26 cellular contexts compared by ENCODE assay signal in genomic region chr17:82403662-82404660, GRCh38. TPM values are rescaled to one million over a fixed set of nuclear protein-coding genes. Genes with fewer than 3 reads are reported as not detected.
"Had no signal": no experiment of that assay in that cellular context is flagged by ENCODE, and none has a peak within 500 bp of the region (broad histone marks: within the 10 kb centered on the region; RNA-seq: fewer than 3 reads in every experiment).

No MANE protein-coding gene starts in this region.

- ATAC-seq: foreskin keratinocyte; natural killer cell treated with Interleukin-12 subunit alpha and Interleukin-12 subunit beta and Interleukin-15 and Interleukin-18, amount 100 ng/mL, for 72 hours had no signal

- H3K9me3 ChIP-seq: colonic mucosa, suprapubic skin, transverse colon had no signal

- FAIRE-seq: keratinocyte had no signal

- DNase-seq: activated B cell treated with CpG ODN at 0.5 μM for 24 hours; activated CD4-positive, alpha-beta memory T cell treated with anti-CD3 and anti-CD28 coated beads for 36 hours; activated CD4-positive, alpha-beta T cell treated with anti-CD3 and anti-CD28 coated beads for 4 hours; activated naive CD4-positive, alpha-beta T cell; aorta; brain microvascular endothelial cell; central memory CD4-positive, alpha-beta T cell; colonic mucosa; endodermal cell; foreskin keratinocyte; glutamatergic neuron; hippocampal formation; occipital lobe; retina; stimulated activated CD4-positive, alpha-beta T cell treated with anti-CD3 and anti-CD28 coated beads, Interleukin-2, amount 100 ng/mL, for 24 hours; T-helper 1 cell; T-helper 9 cell; transverse colon had no signal

- H3K27me3 ChIP-seq: brain microvascular endothelial cell, colonic mucosa, foreskin keratinocyte, suprapubic skin, transverse colon had no signal

- H3K4me1 ChIP-seq: colonic mucosa, foreskin keratinocyte had no signal

- H3K4me3 ChIP-seq: colonic mucosa, lung, suprapubic skin, transverse colon had no signal

- H3K27ac ChIP-seq: brain microvascular endothelial cell, colonic mucosa, epithelial cell of prostate, foreskin keratinocyte, suprapubic skin, transverse colon had no signal

- H3K36me3 ChIP-seq: brain microvascular endothelial cell, colonic mucosa, transverse colon had no signal

RNA-seq across cellular contexts. Expression of gene UTS2R, which starts 32.4 kb away (rescaled TPM):
- total RNA-seq: activated B cell treated with CpG ODN at 0.5 μM for 24 hours; activated CD4-positive, alpha-beta memory T cell treated with anti-CD3 and anti-CD28 coated beads for 36 hours; aorta; colonic mucosa; fibroblast of lung; foreskin keratinocyte; left lobe of liver; natural killer cell treated with Interleukin-12 subunit alpha and Interleukin-12 subunit beta and Interleukin-15 and Interleukin-18, amount 100 ng/mL, for 72 hours; occipital lobe; posterior vena cava; suprapubic skin had no signal
- polyA plus RNA-seq: aorta, fibroblast of lung, foreskin keratinocyte, keratinocyte, lung had no signal

RNA-seq across cellular contexts. Expression of gene TEX19, which starts 44.9 kb away (rescaled TPM):
- total RNA-seq: activated B cell treated with CpG ODN at 0.5 μM for 24 hours; activated CD4-positive, alpha-beta memory T cell treated with anti-CD3 and anti-CD28 coated beads for 36 hours; aorta; colonic mucosa; left lobe of liver; lung; natural killer cell treated with Interleukin-12 subunit alpha and Interleukin-12 subunit beta and Interleukin-15 and Interleukin-18, amount 100 ng/mL, for 72 hours; occipital lobe; posterior vena cava; suprapubic skin; transverse colon had no signal
- polyA plus RNA-seq: aorta, keratinocyte had no signal
